Comparison of ENCODE assay signal across 28 cellular contexts in genomic region chr3:196889844-196890243, GRCh38. TPM values are rescaled to one million over a fixed set of nuclear protein-coding genes. Genes with fewer than 3 reads are reported as not detected.
A peak's percentile ranks its signal among the peaks of the same experiment; 100 is the strongest.
DNase-seq lines count a peak whose midpoint lies in the region; ATAC-seq and TF ChIP-seq lines count a peak whose summit lies in the region.
"Had no signal": no experiment of that assay in that cellular context is flagged by ENCODE, and none has a peak within 500 bp of the region (broad histone marks: within the 10 kb centered on the region; RNA-seq: fewer than 3 reads in every experiment).

No MANE protein-coding gene starts in this region.

- no peak overlapping the region for H2AFZ ChIP-seq in Karpas-422 (ENCODE audit: low read length)
- H2AFZ ChIP-seq: GM23338 had no signal

- ATAC-seq in activated CD8-positive, alpha-beta T cell treated with anti-CD3 and anti-CD28 coated beads for 36 hours, result no peak
- no peak for ATAC-seq in activated CD8-positive, alpha-beta T cell treated with anti-CD3 and anti-CD28 coated beads, Interleukin-2, amount 10 ng/mL, durations not matched to agents 7 days and 5 days
- ATAC-seq in psoas muscle (peak; percentile 55 to 96 (median 94)), body of pancreas (no peak)
- ATAC-seq: GM23338, pancreas, sciatic nerve, WTC11 had no signal

- H3K79me2 ChIP-seq in Karpas-422 (ENCODE audit: low read length), result peaks cover 98% of the 10 kb centered on the region

- no peaks in the 10 kb centered on the region for H3K9me3 ChIP-seq in Karpas-422 (ENCODE audit: low read length)
- no peaks in the 10 kb centered on the region for H3K9me3 ChIP-seq in psoas muscle
- no peaks in the 10 kb centered on the region for H3K9me3 ChIP-seq in body of pancreas
- H3K9me3 ChIP-seq: pancreas, tibial nerve had no signal

- H3K4me1 Mint-ChIP-seq in activated CD8-positive, alpha-beta T cell treated with anti-CD3 and anti-CD28 coated beads for 36 hours (ENCODE audit: low read depth), result peaks cover 27% of the 10 kb centered on the region
- H3K4me1 Mint-ChIP-seq in activated CD8-positive, alpha-beta T cell treated with anti-CD3 and anti-CD28 coated beads, Interleukin-2, amount 10 ng/mL, durations not matched to agents 7 days and 5 days (ENCODE audit: low read depth), result peaks cover 3% of the 10 kb centered on the region
- H3K4me1 Mint-ChIP-seq in endothelial cell (ENCODE audit: unreplicated experiment), result no peaks in the 10 kb centered on the region
- H3K4me1 Mint-ChIP-seq: GM23338, WTC11 had no signal

- H3K36me3 Mint-ChIP-seq in activated CD8-positive, alpha-beta T cell treated with anti-CD3 and anti-CD28 coated beads for 36 hours (ENCODE audit: low read depth), result peaks cover 14% of the 10 kb centered on the region
- H3K36me3 Mint-ChIP-seq in activated CD8-positive, alpha-beta T cell treated with anti-CD3 and anti-CD28 coated beads, Interleukin-2, amount 10 ng/mL, durations not matched to agents 7 days and 5 days (ENCODE audit: low read depth), result peaks cover 16% of the 10 kb centered on the region
- H3K36me3 Mint-ChIP-seq in endothelial cell (ENCODE audit: low read depth, unreplicated experiment), result peaks cover 9% of the 10 kb centered on the region

- intact Hi-C loops in activated CD8-positive, alpha-beta T cell treated with anti-CD3 and anti-CD28 coated beads for 36 hours (cut with micrococcal nuclease), result no loop called here
- intact Hi-C loops in psoas muscle (cut with DNase I), result no loop called here
- intact Hi-C loops in body of pancreas (cut with DNase I), result no loop called here

- peaks cover 18% of the 10 kb centered on the region; the same call in 1 of the 2 replicates for H3K4me1 ChIP-seq in Karpas-422 (ENCODE audit: low read length)
- peaks cover 16% of the 10 kb centered on the region for H3K4me1 ChIP-seq in psoas muscle
- no peaks in the 10 kb centered on the region for H3K4me1 ChIP-seq in body of pancreas
- H3K4me1 ChIP-seq: pancreas had no signal

- DNase-seq in activated CD8-positive, alpha-beta T cell treated with anti-CD3 and anti-CD28 coated beads for 36 hours, result no peak
- DNase-seq in activated CD8-positive, alpha-beta T cell treated with anti-CD3 and anti-CD28 coated beads, Interleukin-2, amount 10 ng/mL, durations not matched to agents 7 days and 5 days, result no peak
- no peak for DNase-seq in Karpas-422
- no peak for DNase-seq in epithelial cell of prostate (ENCODE audit: low read depth, low spot score)
- DNase-seq in psoas muscle, result no peak
- no peak for DNase-seq in T-helper 1 cell
- no peak for DNase-seq in body of pancreas
- DNase-seq in endothelial cell (ENCODE audit: low spot score), result no peak
- DNase-seq: activated CD4-positive, alpha-beta memory T cell treated with anti-CD3 and anti-CD28 coated beads for 36 hours; activated naive CD4-positive, alpha-beta T cell; activated T-cell treated with anti-CD3 and anti-CD28 coated beads for 4 hours; AML-193; amygdala; DMS53; GF-D8; head of caudate nucleus; MM.1S; NCI-H1417; NCI-H82; pancreas; SHP77; stimulated activated naive CD8-positive, alpha-beta T cell treated with anti-CD3 and anti-CD28 coated beads, Interleukin-15, amount 100 ng/mL, for 72 hours; T1000 had no signal

- POLR2A ChIA-PET in activated CD8-positive, alpha-beta T cell treated with anti-CD3 and anti-CD28 coated beads for 36 hours (lab: Charles Lee), result interaction anchor here (0.9 to 3.2 kb wide), 2 partner anchors 22 to 52 kb away, joined by 3 to 8 read pairs; partner anchors contain the start of genes NCBP2 and SENP5
- POLR2A ChIA-PET in activated CD8-positive, alpha-beta T cell treated with anti-CD3 and anti-CD28 coated beads, Interleukin-2, amount 10 ng/mL, durations not matched to agents 7 days and 5 days (lab: Charles Lee), result no interaction called here

- H3K27ac ChIP-seq in Karpas-422 (ENCODE audit: low read length) (peak overlapping the region; percentile 24; the same call in 1 of the 2 replicates), epithelial cell of prostate (peak overlapping the region; percentile 59), psoas muscle (peak overlapping the region; percentile 36), body of pancreas (no peak overlapping the region)
- H3K27ac ChIP-seq: pancreas, tibial nerve had no signal

- no peaks in the 10 kb centered on the region for H3K27me3 Mint-ChIP-seq in activated CD8-positive, alpha-beta T cell treated with anti-CD3 and anti-CD28 coated beads for 36 hours
- no peaks in the 10 kb centered on the region for H3K27me3 Mint-ChIP-seq in activated CD8-positive, alpha-beta T cell treated with anti-CD3 and anti-CD28 coated beads, Interleukin-2, amount 10 ng/mL, durations not matched to agents 7 days and 5 days (ENCODE audit: low read depth)
- no peaks in the 10 kb centered on the region for H3K27me3 Mint-ChIP-seq in endothelial cell (ENCODE audit: unreplicated experiment)
- H3K27me3 Mint-ChIP-seq: activated CD4-positive, alpha-beta memory T cell treated with anti-CD3 and anti-CD28 coated beads for 36 hours; memory B cell; stimulated activated naive CD8-positive, alpha-beta T cell treated with anti-CD3 and anti-CD28 coated beads, Interleukin-15, amount 100 ng/mL, for 72 hours had no signal

- 9 to 23% (median 16%) methylated on average over 1 of the region's 1 CpG for WGBS in psoas muscle, 3 donors
- 73 to 85% methylated on average over 1 of the region's 1 CpG for WGBS in body of pancreas, 2 donors

- H3K4me2 ChIP-seq in Karpas-422 (ENCODE audit: low read depth, low read length, poor library complexity, severe bottlenecking), result no peak overlapping the region
- H3K4me2 ChIP-seq: GM23338 had no signal

- no peak overlapping the region for H3K9ac ChIP-seq in Karpas-422 (ENCODE audit: low read length)

- H3K27me3 ChIP-seq in Karpas-422 (ENCODE audit: low read length) (no peaks in the 10 kb centered on the region), psoas muscle (ENCODE audit: insufficient read depth in 3 of 3, low read length in 2 of 3) (no peaks in the 10 kb centered on the region), body of pancreas (no peaks in the 10 kb centered on the region)
- H3K27me3 ChIP-seq: pancreas, tibial nerve had no signal

- no peaks in the 10 kb centered on the region for H3K9me2 ChIP-seq in Karpas-422 (replicated peaks; ENCODE audit: insufficient read depth, low read length)

- no peak overlapping the region for H3K4me3 Mint-ChIP-seq in activated CD8-positive, alpha-beta T cell treated with anti-CD3 and anti-CD28 coated beads for 36 hours
- H3K4me3 Mint-ChIP-seq in activated CD8-positive, alpha-beta T cell treated with anti-CD3 and anti-CD28 coated beads, Interleukin-2, amount 10 ng/mL, durations not matched to agents 7 days and 5 days, result no peak overlapping the region
- no peak overlapping the region for H3K4me3 Mint-ChIP-seq in endothelial cell (ENCODE audit: unreplicated experiment)
- H3K4me3 Mint-ChIP-seq: activated CD4-positive, alpha-beta memory T cell treated with anti-CD3 and anti-CD28 coated beads for 36 hours; GM23338; memory B cell; stimulated activated naive CD8-positive, alpha-beta T cell treated with anti-CD3 and anti-CD28 coated beads, Interleukin-15, amount 100 ng/mL, for 72 hours; WTC11 had no signal

- H3K27ac Mint-ChIP-seq in activated CD8-positive, alpha-beta T cell treated with anti-CD3 and anti-CD28 coated beads for 36 hours, result peak overlapping the region; percentile 21
- no peak overlapping the region for H3K27ac Mint-ChIP-seq in activated CD8-positive, alpha-beta T cell treated with anti-CD3 and anti-CD28 coated beads, Interleukin-2, amount 10 ng/mL, durations not matched to agents 7 days and 5 days
- H3K27ac Mint-ChIP-seq in endothelial cell (ENCODE audit: unreplicated experiment), result no peak overlapping the region
- H3K27ac Mint-ChIP-seq: activated CD4-positive, alpha-beta memory T cell treated with anti-CD3 and anti-CD28 coated beads for 36 hours; GM23338; memory B cell; WTC11 had no signal

- H4K20me1 ChIP-seq in Karpas-422 (ENCODE audit: insufficient read depth, low read depth, low read length), result peaks cover 11% of the 10 kb centered on the region; the same call in 1 of the 2 replicates

- TF ChIP-seq CTCF in activated CD8-positive, alpha-beta T cell treated with anti-CD3 and anti-CD28 coated beads for 36 hours (IDR thresholded peaks at IDR 0.05), result no peak
- TF ChIP-seq CTCF in psoas muscle (IDR thresholded peaks at IDR 0.05), result no peak
- no peak for TF ChIP-seq CTCF in body of pancreas (IDR thresholded peaks at IDR 0.05)
- TF ChIP-seq CTCF in endothelial cell (IDR thresholded peaks at IDR 0.05; ENCODE audit: unreplicated experiment), result no peak

- CTCF ChIA-PET in activated CD8-positive, alpha-beta T cell treated with anti-CD3 and anti-CD28 coated beads for 36 hours (lab: Charles Lee), result no interaction called here
- CTCF ChIA-PET in activated CD8-positive, alpha-beta T cell treated with anti-CD3 and anti-CD28 coated beads, Interleukin-2, amount 10 ng/mL, durations not matched to agents 7 days and 5 days (lab: Charles Lee), result interaction anchor here (0.9 kb wide), 1 partner anchor 80 kb away, joined by 3 read pairs; no protein-coding TSS in a partner anchor

- no peak overlapping the region for H3K4me3 ChIP-seq in Karpas-422 (ENCODE audit: low read length)
- H3K4me3 ChIP-seq in psoas muscle, result no peak overlapping the region
- no peak overlapping the region for H3K4me3 ChIP-seq in body of pancreas
- H3K4me3 ChIP-seq: GM23338, pancreas, tibial nerve had no signal

- H3K9me3 Mint-ChIP-seq in activated CD8-positive, alpha-beta T cell treated with anti-CD3 and anti-CD28 coated beads for 36 hours, result no peaks in the 10 kb centered on the region
- H3K9me3 Mint-ChIP-seq in activated CD8-positive, alpha-beta T cell treated with anti-CD3 and anti-CD28 coated beads, Interleukin-2, amount 10 ng/mL, durations not matched to agents 7 days and 5 days (ENCODE audit: insufficient read depth), result no peaks in the 10 kb centered on the region
- no peaks in the 10 kb centered on the region for H3K9me3 Mint-ChIP-seq in endothelial cell (ENCODE audit: unreplicated experiment)
- H3K9me3 Mint-ChIP-seq: activated CD4-positive, alpha-beta memory T cell treated with anti-CD3 and anti-CD28 coated beads for 36 hours; GM23338; memory B cell; stimulated activated naive CD8-positive, alpha-beta T cell treated with anti-CD3 and anti-CD28 coated beads, Interleukin-15, amount 100 ng/mL, for 72 hours; WTC11 had no signal

- TF ChIP-seq POLR2A in body of pancreas (IDR thresholded peaks at IDR 0.05), result no peak

- H3K36me3 ChIP-seq in Karpas-422 (ENCODE audit: insufficient read depth, low read length) (peaks cover 23% of the 10 kb centered on the region; the same call in 1 of the 2 replicates), psoas muscle (ENCODE audit: insufficient read depth in 1 of 2, low read depth in 1 of 2) (peaks cover 0 to 23% of the 10 kb centered on the region in 2 donors), body of pancreas (replicated peaks in 1 of 2; ENCODE audit: insufficient read depth in 1 of 2, low read depth in 2 of 2) (peaks cover 0 to 9% of the 10 kb centered on the region in 2 donors)

RNA-seq across cellular contexts. Expression of gene SENP5, which starts 22.1 kb away (rescaled TPM):
- total RNA-seq in activated CD8-positive, alpha-beta T cell treated with anti-CD3 and anti-CD28 coated beads for 36 hours, result 10 to 100 TPM; 28.0 to 32.5 TPM
- total RNA-seq in activated CD8-positive, alpha-beta T cell treated with anti-CD3 and anti-CD28 coated beads, Interleukin-2, amount 10 ng/mL, durations not matched to agents 7 days and 5 days, result 10 to 100 TPM; 32.2 to 37.0 TPM
- total RNA-seq in Karpas-422 (2014; rRNA removed; shearing (Covaris generic); ENCODE audit: low replicate concordance), result 53.8 and 73.3 TPM in 2 replicates
- total RNA-seq in psoas muscle, result 10 to 100 TPM; 15.5 to 30.6 (median 24.9) TPM
- 10 to 100 TPM in 1 of 3 donors, 1 to 10 TPM in 2; 8.1 to 37.7 (median 9.3) TPM for polyA plus RNA-seq in psoas muscle
- 10 to 100 TPM; 13.2 to 46.8 TPM for total RNA-seq in body of pancreas
- 38.1 TPM for total RNA-seq in endothelial cell (ENCODE audit: unreplicated experiment)

RNA-seq across cellular contexts. Expression of gene NCBP2, which starts 52.5 kb away (rescaled TPM):
- total RNA-seq in activated CD8-positive, alpha-beta T cell treated with anti-CD3 and anti-CD28 coated beads for 36 hours, result 100 to 1,000 TPM; 107 to 111 TPM
- total RNA-seq in activated CD8-positive, alpha-beta T cell treated with anti-CD3 and anti-CD28 coated beads, Interleukin-2, amount 10 ng/mL, durations not matched to agents 7 days and 5 days, result 10 to 100 TPM; 49.1 to 52.4 TPM
- total RNA-seq in Karpas-422 (2014; rRNA removed; shearing (Covaris generic); ENCODE audit: low replicate concordance), result 73.0 and 81.8 TPM in 2 replicates
- total RNA-seq in psoas muscle, result 10 to 100 TPM; 37.0 to 53.2 (median 48.7) TPM
- 10 to 100 TPM; 33.1 to 78.5 (median 55.7) TPM for polyA plus RNA-seq in psoas muscle
- 10 to 100 TPM in 1 of 2 donors, 1 to 10 TPM in 1; 6.9 to 19.5 TPM for total RNA-seq in body of pancreas
- total RNA-seq in endothelial cell (ENCODE audit: unreplicated experiment), result 61.0 TPM

Comparison
In these comparisons a context has a peak if more than half of its experiments do, and no peak if none do; other contexts are left out.
1. ATAC-seq: peak in psoas muscle (4 of 4); none in activated CD8-positive, alpha-beta T cell treated with anti-CD3 and anti-CD28 coated beads for 36 hours (single experiment), activated CD8-positive, alpha-beta T cell treated with anti-CD3 and anti-CD28 coated beads, Interleukin-2, amount 10 ng/mL, durations not matched to agents 7 days and 5 days (single experiment) and body of pancreas (single experiment).
2. H3K27ac ChIP-seq: peak in Karpas-422 (single experiment), epithelial cell of prostate (single experiment) and psoas muscle (single experiment); none in body of pancreas (0 of 4).